In the genomic region with DNA sequence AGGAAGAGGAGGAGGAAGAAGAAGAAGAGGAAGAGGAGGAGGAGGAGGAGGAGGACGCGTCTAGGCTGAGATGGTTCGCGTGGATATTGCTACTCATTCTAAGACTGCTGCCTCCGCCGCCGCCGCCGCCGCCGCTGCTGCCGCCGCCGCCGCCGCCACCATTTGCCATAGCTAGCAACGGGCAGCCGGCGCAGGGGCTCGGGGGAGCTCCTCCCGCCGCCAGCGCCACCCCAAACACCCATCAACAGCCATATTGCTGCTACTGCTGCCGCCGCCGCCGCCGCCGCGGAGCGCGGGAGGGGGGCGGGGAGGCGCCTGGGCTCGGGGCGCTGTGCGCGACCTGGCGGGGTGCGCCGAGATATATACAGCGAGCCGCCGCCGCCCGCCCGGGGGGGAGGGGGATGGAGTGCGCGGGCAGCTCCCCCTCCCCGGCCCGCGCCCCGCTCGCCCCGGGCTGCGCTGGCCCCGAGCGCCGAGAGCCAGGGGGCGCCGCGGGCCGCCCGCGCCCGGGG, we compare ENCODE assay signal across 2 cellular contexts.
TF ChIP-seq lines count a peak whose summit lies in the region.

Gene KCNMA1 (minus strand): TSS at position 335 of the 512 bp plus-strand sequence.

TF ChIP-seq in liver, 16 proteins besides CTCF, POLR2A, EP300 and RAD21 (continued from another document):
- TF ChIP-seq, protein P1, sequence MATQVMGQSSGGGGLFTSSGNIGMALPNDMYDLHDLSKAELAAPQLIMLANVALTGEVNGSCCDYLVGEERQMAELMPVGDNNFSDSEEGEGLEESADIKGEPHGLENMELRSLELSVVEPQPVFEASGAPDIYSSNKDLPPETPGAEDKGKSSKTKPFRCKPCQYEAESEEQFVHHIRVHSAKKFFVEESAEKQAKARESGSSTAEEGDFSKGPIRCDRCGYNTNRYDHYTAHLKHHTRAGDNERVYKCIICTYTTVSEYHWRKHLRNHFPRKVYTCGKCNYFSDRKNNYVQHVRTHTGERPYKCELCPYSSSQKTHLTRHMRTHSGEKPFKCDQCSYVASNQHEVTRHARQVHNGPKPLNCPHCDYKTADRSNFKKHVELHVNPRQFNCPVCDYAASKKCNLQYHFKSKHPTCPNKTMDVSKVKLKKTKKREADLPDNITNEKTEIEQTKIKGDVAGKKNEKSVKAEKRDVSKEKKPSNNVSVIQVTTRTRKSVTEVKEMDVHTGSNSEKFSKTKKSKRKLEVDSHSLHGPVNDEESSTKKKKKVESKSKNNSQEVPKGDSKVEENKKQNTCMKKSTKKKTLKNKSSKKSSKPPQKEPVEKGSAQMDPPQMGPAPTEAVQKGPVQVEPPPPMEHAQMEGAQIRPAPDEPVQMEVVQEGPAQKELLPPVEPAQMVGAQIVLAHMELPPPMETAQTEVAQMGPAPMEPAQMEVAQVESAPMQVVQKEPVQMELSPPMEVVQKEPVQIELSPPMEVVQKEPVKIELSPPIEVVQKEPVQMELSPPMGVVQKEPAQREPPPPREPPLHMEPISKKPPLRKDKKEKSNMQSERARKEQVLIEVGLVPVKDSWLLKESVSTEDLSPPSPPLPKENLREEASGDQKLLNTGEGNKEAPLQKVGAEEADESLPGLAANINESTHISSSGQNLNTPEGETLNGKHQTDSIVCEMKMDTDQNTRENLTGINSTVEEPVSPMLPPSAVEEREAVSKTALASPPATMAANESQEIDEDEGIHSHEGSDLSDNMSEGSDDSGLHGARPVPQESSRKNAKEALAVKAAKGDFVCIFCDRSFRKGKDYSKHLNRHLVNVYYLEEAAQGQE (IDR thresholded peaks at IDR 0.05) = no peak
- TF ChIP-seq HNF4A (conservative IDR thresholded peaks at IDR 0.05) (no peak), RXRA (IDR thresholded peaks at IDR 0.05) (no peak), JUND (IDR thresholded peaks at IDR 0.05) (no peak), TAF1 (conservative IDR thresholded peaks at IDR 0.05) (no peak), SP1 (IDR thresholded peaks at IDR 0.05) (no peak)
- TF ChIP-seq, protein P2, sequence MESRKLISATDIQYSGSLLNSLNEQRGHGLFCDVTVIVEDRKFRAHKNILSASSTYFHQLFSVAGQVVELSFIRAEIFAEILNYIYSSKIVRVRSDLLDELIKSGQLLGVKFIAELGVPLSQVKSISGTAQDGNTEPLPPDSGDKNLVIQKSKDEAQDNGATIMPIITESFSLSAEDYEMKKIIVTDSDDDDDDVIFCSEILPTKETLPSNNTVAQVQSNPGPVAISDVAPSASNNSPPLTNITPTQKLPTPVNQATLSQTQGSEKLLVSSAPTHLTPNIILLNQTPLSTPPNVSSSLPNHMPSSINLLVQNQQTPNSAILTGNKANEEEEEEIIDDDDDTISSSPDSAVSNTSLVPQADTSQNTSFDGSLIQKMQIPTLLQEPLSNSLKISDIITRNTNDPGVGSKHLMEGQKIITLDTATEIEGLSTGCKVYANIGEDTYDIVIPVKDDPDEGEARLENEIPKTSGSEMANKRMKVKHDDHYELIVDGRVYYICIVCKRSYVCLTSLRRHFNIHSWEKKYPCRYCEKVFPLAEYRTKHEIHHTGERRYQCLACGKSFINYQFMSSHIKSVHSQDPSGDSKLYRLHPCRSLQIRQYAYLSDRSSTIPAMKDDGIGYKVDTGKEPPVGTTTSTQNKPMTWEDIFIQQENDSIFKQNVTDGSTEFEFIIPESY (IDR thresholded peaks at IDR 0.05) = no peak
- TF ChIP-seq, protein P3, sequence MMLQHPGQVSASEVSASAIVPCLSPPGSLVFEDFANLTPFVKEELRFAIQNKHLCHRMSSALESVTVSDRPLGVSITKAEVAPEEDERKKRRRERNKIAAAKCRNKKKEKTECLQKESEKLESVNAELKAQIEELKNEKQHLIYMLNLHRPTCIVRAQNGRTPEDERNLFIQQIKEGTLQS (IDR thresholded peaks at IDR 0.05) = no peak
- TF ChIP-seq, protein P4, sequence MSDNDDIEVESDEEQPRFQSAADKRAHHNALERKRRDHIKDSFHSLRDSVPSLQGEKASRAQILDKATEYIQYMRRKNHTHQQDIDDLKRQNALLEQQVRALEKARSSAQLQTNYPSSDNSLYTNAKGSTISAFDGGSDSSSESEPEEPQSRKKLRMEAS (IDR thresholded peaks at IDR 0.05) = no peak

TF ChIP-seq in HepG2, 621 proteins besides CTCF, POLR2A, EP300 and RAD21 (continued from another document):
- TF ChIP-seq, protein P5, sequence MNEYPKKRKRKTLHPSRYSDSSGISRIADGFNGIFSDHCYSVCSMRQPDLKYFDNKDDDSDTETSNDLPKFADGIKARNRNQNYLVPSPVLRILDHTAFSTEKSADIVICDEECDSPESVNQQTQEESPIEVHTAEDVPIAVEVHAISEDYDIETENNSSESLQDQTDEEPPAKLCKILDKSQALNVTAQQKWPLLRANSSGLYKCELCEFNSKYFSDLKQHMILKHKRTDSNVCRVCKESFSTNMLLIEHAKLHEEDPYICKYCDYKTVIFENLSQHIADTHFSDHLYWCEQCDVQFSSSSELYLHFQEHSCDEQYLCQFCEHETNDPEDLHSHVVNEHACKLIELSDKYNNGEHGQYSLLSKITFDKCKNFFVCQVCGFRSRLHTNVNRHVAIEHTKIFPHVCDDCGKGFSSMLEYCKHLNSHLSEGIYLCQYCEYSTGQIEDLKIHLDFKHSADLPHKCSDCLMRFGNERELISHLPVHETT (CRISPR knock-in tag; conservative IDR thresholded peaks at IDR 0.05) = no peak
- TF ChIP-seq ZNF562 (CRISPR knock-in tag; IDR thresholded peaks at IDR 0.05; ENCODE audit: borderline replicate concordance) (no peak), MEF2D (CRISPR knock-in tag; IDR thresholded peaks at IDR 0.05) (no peak), ZNF619 (CRISPR knock-in tag; IDR thresholded peaks at IDR 0.05) (no peak), JUN (CRISPR knock-in tag; IDR thresholded peaks at IDR 0.05) (no peak), KDM1A (CRISPR knock-in tag; IDR thresholded peaks at IDR 0.05) (no peak), SP1 (IDR thresholded peaks at IDR 0.05) (no peak), SP1 (CRISPR knock-in tag; IDR thresholded peaks at IDR 0.05) (no peak), HNRNPL (IDR thresholded peaks at IDR 0.05; ENCODE audit: low read depth, low read length) (no peak), HOXA5 (CRISPR knock-in tag; IDR thresholded peaks at IDR 0.05) (no peak), KAT7 (CRISPR knock-in tag; IDR thresholded peaks at IDR 0.05; ENCODE audit: borderline replicate concordance) (no peak), ATF2 (CRISPR knock-in tag; IDR thresholded peaks at IDR 0.05) (no peak), EEA1 (CRISPR knock-in tag; IDR thresholded peaks at IDR 0.05; ENCODE audit: borderline replicate concordance) (no peak)
- TF ChIP-seq, protein P6, sequence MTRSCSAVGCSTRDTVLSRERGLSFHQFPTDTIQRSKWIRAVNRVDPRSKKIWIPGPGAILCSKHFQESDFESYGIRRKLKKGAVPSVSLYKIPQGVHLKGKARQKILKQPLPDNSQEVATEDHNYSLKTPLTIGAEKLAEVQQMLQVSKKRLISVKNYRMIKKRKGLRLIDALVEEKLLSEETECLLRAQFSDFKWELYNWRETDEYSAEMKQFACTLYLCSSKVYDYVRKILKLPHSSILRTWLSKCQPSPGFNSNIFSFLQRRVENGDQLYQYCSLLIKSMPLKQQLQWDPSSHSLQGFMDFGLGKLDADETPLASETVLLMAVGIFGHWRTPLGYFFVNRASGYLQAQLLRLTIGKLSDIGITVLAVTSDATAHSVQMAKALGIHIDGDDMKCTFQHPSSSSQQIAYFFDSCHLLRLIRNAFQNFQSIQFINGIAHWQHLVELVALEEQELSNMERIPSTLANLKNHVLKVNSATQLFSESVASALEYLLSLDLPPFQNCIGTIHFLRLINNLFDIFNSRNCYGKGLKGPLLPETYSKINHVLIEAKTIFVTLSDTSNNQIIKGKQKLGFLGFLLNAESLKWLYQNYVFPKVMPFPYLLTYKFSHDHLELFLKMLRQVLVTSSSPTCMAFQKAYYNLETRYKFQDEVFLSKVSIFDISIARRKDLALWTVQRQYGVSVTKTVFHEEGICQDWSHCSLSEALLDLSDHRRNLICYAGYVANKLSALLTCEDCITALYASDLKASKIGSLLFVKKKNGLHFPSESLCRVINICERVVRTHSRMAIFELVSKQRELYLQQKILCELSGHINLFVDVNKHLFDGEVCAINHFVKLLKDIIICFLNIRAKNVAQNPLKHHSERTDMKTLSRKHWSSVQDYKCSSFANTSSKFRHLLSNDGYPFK (CRISPR knock-in tag; IDR thresholded peaks at IDR 0.05; ENCODE audit: borderline replicate concordance) = no peak
TF ChIP-seq in HepG2: peak in this region for 0.
